ENCODE assay signal across 22 cellular contexts in genomic region chr20:48003021-48003420, GRCh38.
"Had no signal": no experiment of that assay in that cellular context is flagged by ENCODE, and none has a peak within 500 bp of the region (broad histone marks: within the 10 kb centered on the region; RNA-seq: fewer than 3 reads in every experiment).

No MANE protein-coding gene starts in this region.

- H3K27ac ChIP-seq: tibial artery had no signal

- H3K36me3 Mint-ChIP-seq: brain had no signal

- FAIRE-seq: islet of Langerhans, urothelium cell line had no signal

- H3K36me3 ChIP-seq: tibial artery had no signal

- H3K4me1 ChIP-seq: tibial artery had no signal

- H3K4me3 Mint-ChIP-seq: activated CD4-positive, alpha-beta T cell treated with anti-CD3 and anti-CD28 coated beads, Interleukin-2, amount 10 ng/mL, durations not matched to agents 7 days and 5 days; activated naive CD4-positive, alpha-beta T cell treated with anti-CD3 and anti-CD28 coated beads for 36 hours; activated naive CD8-positive, alpha-beta T cell treated with anti-CD3 and anti-CD28 coated beads, Interleukin-2, amount 50 U/mL, for 24 hours; activated T-cell treated with anti-CD3 and anti-CD28 coated beads, Interleukin-2, amount 50 U/mL, for 4 hours; brain; nephron progenitor cell had no signal

- H3K27ac Mint-ChIP-seq: activated CD4-positive, alpha-beta T cell treated with anti-CD3 and anti-CD28 coated beads, Interleukin-2, amount 10 ng/mL, durations not matched to agents 7 days and 5 days; activated naive CD4-positive, alpha-beta T cell treated with anti-CD3 and anti-CD28 coated beads for 36 hours; activated naive CD8-positive, alpha-beta T cell treated with anti-CD3 and anti-CD28 coated beads, Interleukin-2, amount 50 U/mL, for 24 hours; brain; nephron progenitor cell had no signal

- H3K4me3 ChIP-seq: lung, tibial artery had no signal

- H3K27me3 ChIP-seq: tibial artery had no signal

- H3K27me3 Mint-ChIP-seq: activated CD4-positive, alpha-beta T cell treated with anti-CD3 and anti-CD28 coated beads, Interleukin-2, amount 10 ng/mL, durations not matched to agents 7 days and 5 days had no signal

- ATAC-seq: activated CD4-positive, CD25-positive, alpha-beta regulatory T cell treated with anti-CD3 and anti-CD28 coated beads, Interleukin-2, amount 50 U/mL, for 24 hours; activated naive CD8-positive, alpha-beta T cell treated with anti-CD3 and anti-CD28 coated beads, Interleukin-2, amount 50 U/mL, for 24 hours; activated T-cell treated with anti-CD3 and anti-CD28 coated beads, Interleukin-2, amount 50 U/mL, for 4 hours had no signal

- H3K9me3 ChIP-seq: tibial artery had no signal

- DNase-seq: activated CD4-positive, alpha-beta T cell treated with anti-CD3 and anti-CD28 coated beads, Interleukin-2, amount 10 ng/mL, durations not matched to agents 7 days and 5 days; activated CD8-positive, alpha-beta memory T cell treated with anti-CD3 and anti-CD28 coated beads, Interleukin-2, amount 50 U/mL, for 4 hours; activated naive CD4-positive, alpha-beta T cell treated with anti-CD3 and anti-CD28 coated beads for 36 hours; activated naive CD8-positive, alpha-beta T cell treated with anti-CD3 and anti-CD28 coated beads, Interleukin-2, amount 50 U/mL, for 24 hours; activated T-cell treated with anti-CD3 and anti-CD28 coated beads, Interleukin-2, amount 50 U/mL, for 4 hours; anterior cingulate cortex; caudate nucleus; foreskin melanocyte; glutamatergic neuron; hippocampal formation; midbrain; nephron progenitor cell; nucleus accumbens; posterior cingulate gyrus; retina; stimulated activated naive CD4-positive, alpha-beta T cell treated with Interleukin-2 at 50 U/mL for 16 hours; tibial artery had no signal
